8 cellular contexts compared by ENCODE assay signal in genomic region chr19:10420444-10421239, GRCh38. TPM values are rescaled to one million over a fixed set of nuclear protein-coding genes. Genes with fewer than 3 reads are reported as not detected.
A peak's percentile ranks its signal among the peaks of the same experiment; 100 is the strongest.
DNase-seq lines count a peak whose midpoint lies in the region; ATAC-seq and TF ChIP-seq lines count a peak whose summit lies in the region.

PDE4A (plus strand) TSS chr19:10420538; CDS start chr19:10420765, 227 bp downstream.

- no peak for ATAC-seq in HG03439 (IDR thresholded peaks at IDR 0.05; ENCODE audit: unreplicated experiment)

- H3K27ac ChIP-seq in left ventricle myocardium inferior (replicated peaks) = no peak within 1 kb of the TSS

- TF ChIP-seq CTCF in left ventricle myocardium inferior (IDR thresholded peaks at IDR 0.05; ENCODE audit: borderline replicate concordance) = peak; percentile 16

- H3K36me3 ChIP-seq in left ventricle myocardium inferior = no peaks in the 10 kb centered on the region

- H3K9me3 ChIP-seq in left ventricle myocardium inferior (replicated peaks) = no peaks in the 10 kb centered on the region

- peak within 1 kb of the TSS; percentile 50 for H3K4me3 ChIP-seq in left ventricle myocardium inferior

- DNase-seq in NOMO-1 (lab: John Stamatoyannopoulos, UW; ENCODE audit: unreplicated experiment in 2 of 2) = peak; percentile 25 to 49
- no peak for DNase-seq in NOMO-1 treated with dmso at 0.1 percent for 144 hours (lab: John Stamatoyannopoulos, UW; ENCODE audit: unreplicated experiment)
- DNase-seq in NCI-H524 treated with DMSO at 0.1 percent for 48 hours (lab: John Stamatoyannopoulos, UW) = peak; percentile 13
- peak; percentile 82 for DNase-seq in activated effector memory CD4-positive, alpha-beta T cell treated with anti-CD3 and anti-CD28 coated beads, Interleukin-2, amount 50 U/mL, for 16 hours
- DNase-seq in left ventricle myocardium inferior = no peak
- DNase-seq in stimulated activated CD4-positive, alpha-beta T cell treated with anti-CD3 and anti-CD28 coated beads, Interleukin-1b, Interleukin-23, amount 100 ng/mL, for 48 hours = peak; percentile 60
- no peak for DNase-seq in NCI-H2029 treated with DMSO at 0.1 percent for 48 hours (lab: John Stamatoyannopoulos, UW)

- peaks cover 95% of the 10 kb centered on the region for H3K27me3 ChIP-seq in left ventricle myocardium inferior (ENCODE audit: low read depth)

- H3K4me1 ChIP-seq in left ventricle myocardium inferior = peaks cover 57% of the 10 kb centered on the region

- intact Hi-C loops in left ventricle myocardium inferior (cut with micrococcal nuclease) = no loop called here

RNA-seq across cellular contexts. Expression of gene PDE4A, which starts in this region (rescaled TPM):
- 20.0 TPM for total RNA-seq in left ventricle myocardium inferior

Comparison
In these comparisons a context has a peak if more than half of its experiments do, and no peak if none do; other contexts are left out.
1. DNase-seq: peak in NOMO-1 (2 of 2), NCI-H524 treated with DMSO at 0.1 percent for 48 hours (single experiment), activated effector memory CD4-positive, alpha-beta T cell treated with anti-CD3 and anti-CD28 coated beads, Interleukin-2, amount 50 U/mL, for 16 hours (single experiment) and stimulated activated CD4-positive, alpha-beta T cell treated with anti-CD3 and anti-CD28 coated beads, Interleukin-1b, Interleukin-23, amount 100 ng/mL, for 48 hours (single experiment); none in NOMO-1 treated with dmso at 0.1 percent for 144 hours (single experiment), left ventricle myocardium inferior (single experiment) and NCI-H2029 treated with DMSO at 0.1 percent for 48 hours (single experiment).